In the genomic region with DNA sequence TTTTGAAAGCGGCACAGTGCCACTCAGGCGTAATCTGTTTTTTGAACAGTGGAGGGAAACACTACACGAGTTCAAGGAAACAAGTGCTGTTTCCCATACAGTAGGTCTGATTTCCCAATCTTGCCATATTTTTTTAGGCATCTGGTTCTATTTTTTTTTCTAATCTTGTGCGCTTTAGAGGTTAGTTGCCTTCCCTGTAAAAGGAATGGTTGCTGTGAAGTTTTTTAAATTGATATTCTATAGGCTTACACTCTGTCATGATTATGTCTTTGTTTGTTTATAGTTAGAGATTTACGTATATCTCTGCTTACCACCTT, we compare ENCODE assay signal across 8 cellular contexts. TPM values are rescaled to one million over a fixed set of nuclear protein-coding genes. Genes with fewer than 3 reads are reported as not detected.
DNase-seq lines count a peak whose midpoint lies in the region; ATAC-seq and TF ChIP-seq lines count a peak whose summit lies in the region.

No MANE protein-coding gene starts in this region.

- H2AFZ ChIP-seq in smooth muscle cell (ENCODE audit: low read depth), result no peak overlapping the region

- H3K4me1 ChIP-seq in HAP-1 (peaks cover 7% of the 10 kb centered on the region), iPS DF 6.9 (ENCODE audit: control insufficient read depth, insufficient read depth, low read length) (peaks cover 4% of the 10 kb centered on the region; the same call in 1 of the 2 replicates), smooth muscle cell (ENCODE audit: low read depth) (peaks cover 14% of the 10 kb centered on the region)

- DNase-seq in HAP-1 (ENCODE audit: low spot score in 2 of 2) (no peak), iPS DF 6.9 (ENCODE audit: low read depth, low spot score) (no peak), smooth muscle cell (lab: John Stamatoyannopoulos, UW; ENCODE audit: unreplicated experiment) (no peak), kidney tubule cell (ENCODE audit: low spot score) (no peak), SKM-1 (lab: John Stamatoyannopoulos, UW; ENCODE audit: unreplicated experiment) (no peak)
- DNase-seq in activated CD4-positive, alpha-beta memory T cell treated with anti-CD3 and anti-CD28 coated beads, Interleukin-2, amount 10 ng/mL, durations not matched to agents 7 days and 5 days, result no peak
- no peak for DNase-seq in activated effector memory CD4-positive, alpha-beta T cell treated with anti-CD3 and anti-CD28 coated beads, Interleukin-2, amount 50 U/mL, for 16 hours

- peak overlapping the region; percentile 88 for H3K4me2 ChIP-seq in smooth muscle cell

- no peak overlapping the region for H3K27ac ChIP-seq in iPS DF 6.9 (ENCODE audit: low read length)
- H3K27ac ChIP-seq in smooth muscle cell (ENCODE audit: low read depth), result peak overlapping the region; percentile 91

- H3K4me3 ChIP-seq in HAP-1 (peak overlapping the region; percentile 99), iPS DF 6.9 (ENCODE audit: low read length) (peak overlapping the region; percentile 78; the same call in 1 of the 2 replicates), smooth muscle cell (peak overlapping the region; percentile 72)

- H3K36me3 ChIP-seq in HAP-1 (replicated peaks), result peaks cover 14% of the 10 kb centered on the region
- H3K36me3 ChIP-seq in iPS DF 6.9 (ENCODE audit: control insufficient read depth, insufficient read depth, low read length), result no peaks in the 10 kb centered on the region
- no peaks in the 10 kb centered on the region for H3K36me3 ChIP-seq in smooth muscle cell (ENCODE audit: low read depth)

- H3K27me3 ChIP-seq in HAP-1 (ENCODE audit: low read depth) (no peaks in the 10 kb centered on the region), iPS DF 6.9 (ENCODE audit: control insufficient read depth, insufficient read depth, low read length) (no peaks in the 10 kb centered on the region), smooth muscle cell (ENCODE audit: low read depth) (no peaks in the 10 kb centered on the region)

- peaks cover 53% of the 10 kb centered on the region for H4K20me1 ChIP-seq in smooth muscle cell (ENCODE audit: low read depth)

- peaks cover 39% of the 10 kb centered on the region for H3K4me1 Mint-ChIP-seq in activated CD4-positive, alpha-beta memory T cell treated with anti-CD3 and anti-CD28 coated beads, Interleukin-2, amount 10 ng/mL, durations not matched to agents 7 days and 5 days

- no peak for TF ChIP-seq CTCF in smooth muscle cell (IDR thresholded peaks at IDR 0.05; ENCODE audit: borderline replicate concordance, insufficient read depth, poor library complexity, severe bottlenecking)

- H3K9ac ChIP-seq in smooth muscle cell (ENCODE audit: low read depth), result peak overlapping the region; percentile 86

- H3K36me3 Mint-ChIP-seq in activated CD4-positive, alpha-beta memory T cell treated with anti-CD3 and anti-CD28 coated beads, Interleukin-2, amount 10 ng/mL, durations not matched to agents 7 days and 5 days (ENCODE audit: low read depth), result peaks cover 6% of the 10 kb centered on the region

- in situ Hi-C loops in HAP-1 (cut with MboI; ENCODE audit: low sequenced_read_pairs), result no loop called here

- no peaks in the 10 kb centered on the region for H3K9me3 Mint-ChIP-seq in activated CD4-positive, alpha-beta memory T cell treated with anti-CD3 and anti-CD28 coated beads, Interleukin-2, amount 10 ng/mL, durations not matched to agents 7 days and 5 days

- H3K9me3 ChIP-seq in HAP-1, result no peaks in the 10 kb centered on the region
- H3K9me3 ChIP-seq in iPS DF 6.9 (ENCODE audit: control insufficient read depth, insufficient read depth, low read length), result no peaks in the 10 kb centered on the region
- H3K9me3 ChIP-seq in smooth muscle cell (replicated peaks; ENCODE audit: low read depth), result no peaks in the 10 kb centered on the region

- peak overlapping the region; percentile 88 for H3K4me3 Mint-ChIP-seq in activated CD4-positive, alpha-beta memory T cell treated with anti-CD3 and anti-CD28 coated beads, Interleukin-2, amount 10 ng/mL, durations not matched to agents 7 days and 5 days

- WGBS in iPS DF 6.9 (ENCODE audit: insufficient coverage, insufficient read length), result no CpG with 5 or more reads among the region's 5 CpGs
- under 1% methylated on average over 5 of the region's 5 CpGs for WGBS in smooth muscle cell (ENCODE audit: low lambda C conversion rate)

- peaks cover 54% of the 10 kb centered on the region for H3K79me2 ChIP-seq in smooth muscle cell (ENCODE audit: low read depth)

- H3F3A ChIP-seq in smooth muscle cell (ENCODE audit: low read depth), result no peaks in the 10 kb centered on the region

- peak overlapping the region; percentile 98 for H3K27ac Mint-ChIP-seq in activated CD4-positive, alpha-beta memory T cell treated with anti-CD3 and anti-CD28 coated beads, Interleukin-2, amount 10 ng/mL, durations not matched to agents 7 days and 5 days

- CTCF ChIA-PET in activated CD4-positive, alpha-beta memory T cell treated with anti-CD3 and anti-CD28 coated beads, Interleukin-2, amount 10 ng/mL, durations not matched to agents 7 days and 5 days (lab: Charles Lee), result interaction anchor here (1.6 to 3.0 kb wide), 2 partner anchors 14 to 64 kb away, joined by 5 to 9 read pairs; a partner anchor contains a TSS

- no peaks in the 10 kb centered on the region for H3K27me3 Mint-ChIP-seq in activated CD4-positive, alpha-beta memory T cell treated with anti-CD3 and anti-CD28 coated beads, Interleukin-2, amount 10 ng/mL, durations not matched to agents 7 days and 5 days

- POLR2A ChIA-PET in activated CD4-positive, alpha-beta memory T cell treated with anti-CD3 and anti-CD28 coated beads, Interleukin-2, amount 10 ng/mL, durations not matched to agents 7 days and 5 days (lab: Charles Lee), result interaction anchor here (0.8 to 7.7 kb wide), 29 partner anchors 10 to 863 kb away, joined by 3 to 83 read pairs (median 5); a partner anchor contains a TSS

- no peak for ATAC-seq in HG03095 (IDR thresholded peaks at IDR 0.05; ENCODE audit: unreplicated experiment)

RNA-seq across cellular contexts. Expression of a gene that starts 1.2 kb away (rescaled TPM):
- total RNA-seq in activated CD4-positive, alpha-beta memory T cell treated with anti-CD3 and anti-CD28 coated beads, Interleukin-2, amount 10 ng/mL, durations not matched to agents 7 days and 5 days, result 100 to 1,000 TPM; 166 to 172 TPM
- 40.4 and 83.0 TPM in 2 replicates for total RNA-seq in smooth muscle cell
- 44.9 and 64.2 TPM in 2 replicates for polyA plus RNA-seq in smooth muscle cell

RNA-seq across cellular contexts. Expression of a gene that starts 34.4 kb away (rescaled TPM):
- total RNA-seq in activated CD4-positive, alpha-beta memory T cell treated with anti-CD3 and anti-CD28 coated beads, Interleukin-2, amount 10 ng/mL, durations not matched to agents 7 days and 5 days, result 100 to 1,000 TPM; 144 TPM
- 64.1 and 91.4 TPM in 2 replicates for total RNA-seq in smooth muscle cell
- 135 and 148 TPM in 2 replicates for polyA plus RNA-seq in smooth muscle cell

RNA-seq across cellular contexts. Expression of a gene that starts 38.8 kb away (rescaled TPM):
- 1 to 10 TPM; 2.6 to 3.6 TPM for total RNA-seq in activated CD4-positive, alpha-beta memory T cell treated with anti-CD3 and anti-CD28 coated beads, Interleukin-2, amount 10 ng/mL, durations not matched to agents 7 days and 5 days
- total RNA-seq in smooth muscle cell, result 0.81 and 2.5 TPM in 2 replicates
- polyA plus RNA-seq in smooth muscle cell, result 0.64 and 1.6 TPM in 2 replicates
